Comparison of ENCODE assay signal across 8 cellular contexts in genomic region chr20:63980317-63980805, GRCh38. TPM values are rescaled to one million over a fixed set of nuclear protein-coding genes. Genes with fewer than 3 reads are reported as not detected.
A peak's percentile ranks its signal among the peaks of the same experiment; 100 is the strongest.
DNase-seq lines count a peak whose midpoint lies in the region; ATAC-seq and TF ChIP-seq lines count a peak whose summit lies in the region.

No MANE protein-coding gene starts in this region.

- H3K27ac ChIP-seq in WERI-Rb-1 (peak overlapping the region; percentile 94), fibroblast of lung (ENCODE audit: insufficient read depth, low read length) (peak overlapping the region; percentile 83), psoas muscle (peak overlapping the region; percentile 89)

- no peaks in the 10 kb centered on the region for H4K20me1 ChIP-seq in fibroblast of lung (ENCODE audit: control insufficient read depth, extremely low read depth, insufficient read depth, low read length)

- no peak overlapping the region for H3K9ac ChIP-seq in fibroblast of lung (ENCODE audit: insufficient read depth, low read length)

- peaks cover 5% of the 10 kb centered on the region for H3K36me3 ChIP-seq in WERI-Rb-1
- H3K36me3 ChIP-seq in fibroblast of lung (ENCODE audit: control insufficient read depth, insufficient read depth, low read length), result peaks cover 6% of the 10 kb centered on the region
- peaks cover 2 to 26% of the 10 kb centered on the region in 2 donors for H3K36me3 ChIP-seq in psoas muscle (ENCODE audit: insufficient read depth in 1 of 2, low read depth in 1 of 2)

- no peaks in the 10 kb centered on the region for H3K9me3 ChIP-seq in WERI-Rb-1 (ENCODE audit: severe bottlenecking)
- no peaks in the 10 kb centered on the region for H3K9me3 ChIP-seq in fibroblast of lung (ENCODE audit: control insufficient read depth, insufficient read depth, low read depth, low read length)
- H3K9me3 ChIP-seq in psoas muscle, result no peaks in the 10 kb centered on the region

- peak overlapping the region; percentile 78 for H2AFZ ChIP-seq in fibroblast of lung (ENCODE audit: low read length)

- peak overlapping the region; percentile 72 for H3K4me2 ChIP-seq in fibroblast of lung (ENCODE audit: extremely low read depth, insufficient read depth, low read length)

- TF ChIP-seq CTCF in WERI-Rb-1 (IDR thresholded peaks at IDR 0.05; ENCODE audit: low read depth, low read length) (no peak), fibroblast of lung (conservative IDR thresholded peaks at IDR 0.05 in 1 of 2, IDR thresholded peaks at IDR 0.05 in 1 of 2; ENCODE audit: low read depth in 1 of 2, low read length in 2 of 2) (no peak), psoas muscle (IDR thresholded peaks at IDR 0.05) (no peak)

- no peak for DNase-seq in WERI-Rb-1
- DNase-seq in fibroblast of lung (ENCODE audit: low read depth in 2 of 2), result no peak
- no peak for DNase-seq in psoas muscle
- no peak for DNase-seq in germinal center (ENCODE audit: low spot score)
- DNase-seq in NCI-H2227 (lab: John Stamatoyannopoulos, UW; ENCODE audit: unreplicated experiment), result no peak

- H3K27me3 ChIP-seq in WERI-Rb-1 (ENCODE audit: insufficient read depth, low read depth, severe bottlenecking), result no peaks in the 10 kb centered on the region
- H3K27me3 ChIP-seq in fibroblast of lung (ENCODE audit: control insufficient read depth, insufficient read depth, low read length), result no peaks in the 10 kb centered on the region
- peaks cover 0 to 3% (median 0%) of the 10 kb centered on the region in 3 donors for H3K27me3 ChIP-seq in psoas muscle (ENCODE audit: insufficient read depth in 3 of 3, low read length in 2 of 3)

- H3K4me1 ChIP-seq in fibroblast of lung (ENCODE audit: control insufficient read depth, extremely low read depth, insufficient read depth, low read length) (peaks cover 13% of the 10 kb centered on the region), psoas muscle (peaks cover 18% of the 10 kb centered on the region)

- intact Hi-C loops in psoas muscle (cut with DNase I), result loop anchor here in 1 of 2 donors (2.0 kb wide), 1 partner anchor 78 kb away; no protein-coding TSS in a partner anchor

- H3K79me2 ChIP-seq in fibroblast of lung (ENCODE audit: control insufficient read depth, insufficient read depth, low read length), result peaks cover 16% of the 10 kb centered on the region

- peak; percentile 14 for ATAC-seq in GM18498 (IDR thresholded peaks at IDR 0.05; ENCODE audit: unreplicated experiment)
- ATAC-seq in HG02970 (IDR thresholded peaks at IDR 0.05; ENCODE audit: low FRiP score, unreplicated experiment), result peak; percentile 18
- ATAC-seq in psoas muscle, result peak; percentile 33 to 57 (median 37)
- ATAC-seq in HG03457 (IDR thresholded peaks at IDR 0.05; ENCODE audit: unreplicated experiment), result no peak

- peak overlapping the region; percentile 14; the same call in 1 of the 2 replicates for H3K4me3 ChIP-seq in WERI-Rb-1 (ENCODE audit: low read depth, low read length)
- peak overlapping the region in 3 of 4 experiments; percentile 13 to 71 (median 14) for H3K4me3 ChIP-seq in fibroblast of lung (replicated peaks in 1 of 4; ENCODE audit: control extremely low read depth in 1 of 4, insufficient read depth in 1 of 4, low read depth in 3 of 4, low read length in 4 of 4)
- peak overlapping the region; percentile 99 for H3K4me3 ChIP-seq in psoas muscle

- WGBS in psoas muscle, 3 donors, result 75 to 78% (median 78%) methylated on average over 15 of the region's 15 CpGs

RNA-seq across cellular contexts. Expression of gene PRPF6, which starts 0.6 kb away (rescaled TPM):
- total RNA-seq in fibroblast of lung (52.0 and 55.2 TPM in 2 replicates), psoas muscle (10 to 100 TPM; 51.0 to 63.1 (median 59.8) TPM)
- polyA plus RNA-seq in fibroblast of lung (28.2 and 40.5 TPM in 2 replicates), psoas muscle (10 to 100 TPM; 38.8 to 75.4 (median 52.5) TPM)
- polyA plus RNA-seq in fibroblast of lung (2012), result 48.5 and 62.9 TPM in 2 replicates
- 58.5 and 85.6 TPM in 2 replicates for polyA minus RNA-seq in fibroblast of lung (ENCODE audit: low replicate concordance)

RNA-seq across cellular contexts. Expression of gene SAMD10, which starts 0.9 kb away (rescaled TPM):
- 0.77 and 0.99 TPM in 2 replicates for total RNA-seq in fibroblast of lung
- 0.37 and 0.86 TPM in 2 replicates for polyA plus RNA-seq in fibroblast of lung
- 1.2 and 3.3 TPM in 2 replicates for polyA plus RNA-seq in fibroblast of lung (2012)
- 0.27 and 1.4 TPM in 2 replicates for polyA minus RNA-seq in fibroblast of lung (ENCODE audit: low replicate concordance)
- under 1 TPM; 0.32 to 0.84 (median 0.55) TPM for total RNA-seq in psoas muscle
- 1 to 10 TPM in 1 of 3 donors, under 1 TPM in 2; 0.44 to 5.5 (median 0.92) TPM for polyA plus RNA-seq in psoas muscle

RNA-seq across cellular contexts. Expression of gene ZNF512B, which starts 10.6 kb away (rescaled TPM):
- total RNA-seq in fibroblast of lung, result 6.4 and 8.4 TPM in 2 replicates
- 3.5 and 3.7 TPM in 2 replicates for polyA plus RNA-seq in fibroblast of lung
- polyA plus RNA-seq in fibroblast of lung (2012), result 12.4 and 12.9 TPM in 2 replicates
- polyA minus RNA-seq in fibroblast of lung (ENCODE audit: low replicate concordance), result 11.4 and 14.8 TPM in 2 replicates
- total RNA-seq in psoas muscle, result 10 to 100 TPM in 3 of 4 donors, 1 to 10 TPM in 1; 10.0 to 14.4 (median 12.4) TPM
- polyA plus RNA-seq in psoas muscle, result 1 to 10 TPM; 3.3 to 9.1 (median 5.6) TPM

RNA-seq across cellular contexts. Expression of gene UCKL1, which starts 24.1 kb away (rescaled TPM):
- total RNA-seq in fibroblast of lung, result 20.8 and 27.9 TPM in 2 replicates
- polyA plus RNA-seq in fibroblast of lung, result 16.4 and 16.7 TPM in 2 replicates
- polyA plus RNA-seq in fibroblast of lung (2012), result 17.6 and 20.6 TPM in 2 replicates
- 16.2 and 19.7 TPM in 2 replicates for polyA minus RNA-seq in fibroblast of lung (ENCODE audit: low replicate concordance)
- 10 to 100 TPM; 23.2 to 37.0 (median 35.5) TPM for total RNA-seq in psoas muscle
- 10 to 100 TPM; 22.9 to 42.4 (median 40.5) TPM for polyA plus RNA-seq in psoas muscle

RNA-seq across cellular contexts. Expression of gene C20orf204, which starts 55.6 kb away (rescaled TPM):
- total RNA-seq in fibroblast of lung, result 0.26 and 0.66 TPM in 2 replicates
- polyA plus RNA-seq in fibroblast of lung, result 0.02 TPM in 2 replicates
- polyA plus RNA-seq in fibroblast of lung (2012), result 0.13 TPM in 1 of 2 replicates, not detected in the other
- 0.19 TPM in 1 of 2 replicates, not detected in the other for polyA minus RNA-seq in fibroblast of lung (ENCODE audit: low replicate concordance)
- total RNA-seq in psoas muscle, result under 1 TPM; 0.25 to 0.71 (median 0.55) TPM
- polyA plus RNA-seq in psoas muscle, result under 1 TPM in 2 of 3 donors, not detected in 1; 0.30 to 0.64 TPM

Comparison
In these comparisons a context has a peak if more than half of its experiments do, and no peak if none do; other contexts are left out.
1. H3K4me3 ChIP-seq: peak in every context shown above with its lines; median percentile 99 in psoas muscle; 14 in WERI-Rb-1; 14 in fibroblast of lung.